Comparison of ENCODE assay signal across 17 cellular contexts in the genomic region with DNA sequence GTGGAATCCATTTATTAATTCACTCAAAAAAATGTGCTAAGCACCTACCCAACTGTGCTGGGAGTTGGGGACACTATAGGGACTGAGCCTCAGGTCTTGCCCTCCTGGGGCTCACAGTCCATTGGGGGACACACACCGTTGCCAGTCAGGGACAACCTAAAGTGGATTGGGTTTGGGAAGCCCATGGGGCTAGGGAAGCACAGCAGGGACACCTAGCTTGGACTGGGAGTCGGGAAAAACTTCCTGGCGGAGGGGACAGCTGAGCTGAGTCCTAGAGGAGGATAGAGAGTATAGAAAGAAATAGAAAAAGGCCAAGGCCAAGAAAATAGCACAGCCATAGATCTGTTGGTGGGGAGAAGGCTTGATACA. TPM values are rescaled to one million over a fixed set of nuclear protein-coding genes. Genes with fewer than 3 reads are reported as not detected.
DNase-seq lines count a peak whose midpoint lies in the region; ATAC-seq and TF ChIP-seq lines count a peak whose summit lies in the region.
"Had no signal": no experiment of that assay in that cellular context is flagged by ENCODE, and none has a peak within 500 bp of the region (broad histone marks: within the 10 kb centered on the region; RNA-seq: fewer than 3 reads in every experiment).

No MANE protein-coding gene starts in this region.

- no peaks in the 10 kb centered on the region for H4K20me1 ChIP-seq in fibroblast of lung (ENCODE audit: control insufficient read depth, extremely low read depth, insufficient read depth, low read length)

- peaks cover 39% of the 10 kb centered on the region for H3K79me2 ChIP-seq in fibroblast of lung (ENCODE audit: control insufficient read depth, insufficient read depth, low read length)
- H3K79me2 ChIP-seq in trophoblast cell (ENCODE audit: control insufficient read depth, insufficient read depth, low read length, poor library complexity): no peaks in the 10 kb centered on the region

- no peak overlapping the region for H4K8ac ChIP-seq in trophoblast cell (ENCODE audit: low read depth, low read length)

- TF ChIP-seq CTCF in fibroblast of lung (conservative IDR thresholded peaks at IDR 0.05 in 1 of 2, IDR thresholded peaks at IDR 0.05 in 1 of 2; ENCODE audit: low read depth in 1 of 2, low read length in 2 of 2): no peak
- TF ChIP-seq CTCF in CD8-positive, alpha-beta T cell (IDR thresholded peaks at IDR 0.05): no peak
- TF ChIP-seq CTCF in lower leg skin (IDR thresholded peaks at IDR 0.05): no peak

- no CpG with 5 or more reads among the region's 3 CpGs for WGBS in trophoblast cell (ENCODE audit: extremely low coverage, insufficient coverage, insufficient read length)
- WGBS in lower leg skin, 2 donors: 60 to 68% methylated on average over 3 of the region's 3 CpGs

- peaks cover 10% of the 10 kb centered on the region for H3K4me1 ChIP-seq in fibroblast of lung (ENCODE audit: control insufficient read depth, extremely low read depth, insufficient read depth, low read length)
- peaks cover 0 to 1% of the 10 kb centered on the region in 2 experiments for H3K4me1 ChIP-seq in trophoblast cell (ENCODE audit: control insufficient read depth in 1 of 2, insufficient read depth in 2 of 2, low read length in 2 of 2)
- peaks cover 10% of the 10 kb centered on the region for H3K4me1 ChIP-seq in CD8-positive, alpha-beta T cell (ENCODE audit: insufficient read depth, low read length)

- H3K4me3 Mint-ChIP-seq in activated naive CD4-positive, alpha-beta T cell treated with anti-CD3 and anti-CD28 coated beads, Interleukin-2, amount 50 U/mL, for 24 hours: peak overlapping the region; percentile 59
- H3K4me3 Mint-ChIP-seq in T-cell: peak overlapping the region in 1 of 3 donors; percentile 80
- H3K4me3 Mint-ChIP-seq in CD8-positive, alpha-beta T cell: no peak overlapping the region
- no peak overlapping the region for H3K4me3 Mint-ChIP-seq in stimulated activated naive B cell treated with anti-CD40 and anti-IgM and Interleukin-4, amounts not matched to agents 10 μg/mL and 1 μg/mL and 100 μg/mL, for 72 hours

- H3K14ac ChIP-seq in trophoblast cell (ENCODE audit: low read length): no peak overlapping the region

- intact Hi-C loops in CD8-positive, alpha-beta T cell (cut with DNase I, micrococcal nuclease): no loop called here
- intact Hi-C loops in lower leg skin (cut with DNase I; ENCODE audit: low total_unique reads): no loop called here

- H3K4me2 ChIP-seq in fibroblast of lung (ENCODE audit: extremely low read depth, insufficient read depth, low read length) (peak overlapping the region; percentile 23), trophoblast cell (ENCODE audit: low read length) (no peak overlapping the region)

- no peak overlapping the region for H3K4me3 ChIP-seq in fibroblast of lung (replicated peaks in 1 of 4; ENCODE audit: control extremely low read depth in 1 of 4, insufficient read depth in 1 of 4, low read depth in 3 of 4, low read length in 4 of 4)
- no peak overlapping the region for H3K4me3 ChIP-seq in trophoblast cell (ENCODE audit: low read depth, low read length)
- H3K4me3 ChIP-seq in CD8-positive, alpha-beta T cell (ENCODE audit: low read depth, low read length): no peak overlapping the region
- H3K4me3 ChIP-seq in lower leg skin (ENCODE audit: low read depth, poor library complexity, severe bottlenecking): no peak overlapping the region
- H3K4me3 ChIP-seq: gastroesophageal sphincter, left lung had no signal

- no peak overlapping the region for H3K4ac ChIP-seq in trophoblast cell (ENCODE audit: low read depth, low read length)

- H2AK5ac ChIP-seq in trophoblast cell (ENCODE audit: low read length): no peak overlapping the region

- H3K36me3 Mint-ChIP-seq in activated naive CD4-positive, alpha-beta T cell treated with anti-CD3 and anti-CD28 coated beads, Interleukin-2, amount 50 U/mL, for 24 hours: peaks cover 15% of the 10 kb centered on the region
- peaks cover 0 to 9% of the 10 kb centered on the region in 2 donors for H3K36me3 Mint-ChIP-seq in activated naive CD4-positive, alpha-beta T cell treated with anti-CD3 and anti-CD28 coated beads, Interleukin-2, amount 50 U/mL, for 72 hours
- H3K36me3 Mint-ChIP-seq in T-cell: peaks cover 27% of the 10 kb centered on the region
- peaks cover 6% of the 10 kb centered on the region for H3K36me3 Mint-ChIP-seq in CD8-positive, alpha-beta T cell
- H3K36me3 Mint-ChIP-seq in stimulated activated naive B cell treated with anti-CD40 and anti-IgM and Interleukin-4, amounts not matched to agents 10 μg/mL and 1 μg/mL and 100 μg/mL, for 72 hours: peaks cover 7 to 26% of the 10 kb centered on the region in 2 donors

- no peaks in the 10 kb centered on the region for H3K9me3 ChIP-seq in fibroblast of lung (ENCODE audit: control insufficient read depth, insufficient read depth, low read depth, low read length)
- peaks cover 2% of the 10 kb centered on the region for H3K9me3 ChIP-seq in trophoblast cell (ENCODE audit: insufficient read depth, low read depth, low read length)
- no peaks in the 10 kb centered on the region for H3K9me3 ChIP-seq in CD8-positive, alpha-beta T cell (ENCODE audit: low read length)
- H3K9me3 ChIP-seq: gastroesophageal sphincter, left lung had no signal

- H2AFZ ChIP-seq in fibroblast of lung (ENCODE audit: low read length) (no peak overlapping the region), trophoblast cell (ENCODE audit: insufficient read depth, low read length, poor library complexity) (no peak overlapping the region)

- CTCF ChIA-PET in T-cell (lab: Charles Lee): interaction anchor here in 1 of 2 donors (0.5 to 3.2 kb wide), 2 partner anchors 21 to 36 kb away, joined by 5 to 135 read pairs; no protein-coding TSS in a partner anchor
- CTCF ChIA-PET in CD8-positive, alpha-beta T cell (lab: Charles Lee): interaction anchor here (1.2 to 8.4 kb wide), 5 partner anchors 8 to 45 kb away, joined by 9 to 317 read pairs (median 28); partner anchors contain the start of gene FOSB

- no peak overlapping the region for H3K23ac ChIP-seq in trophoblast cell (ENCODE audit: low read length)

- no peak overlapping the region for H2BK12ac ChIP-seq in trophoblast cell (ENCODE audit: low read length)

- no peak for TF ChIP-seq POLR2A in lower leg skin (IDR thresholded peaks at IDR 0.05)

- POLR2A ChIA-PET in T-cell (lab: Charles Lee): interaction anchor here (0.5 to 3.0 kb wide), 5 partner anchors 8 to 42 kb away, joined by 3 to 48 read pairs (median 5); partner anchors contain the start of gene FOSB (in 1 of the 2)
- POLR2A ChIA-PET in CD8-positive, alpha-beta T cell (lab: Charles Lee): interaction anchor here (1.3 to 3.2 kb wide), 2 partner anchors 8 to 37 kb away, joined by 3 to 51 read pairs; partner anchors contain the start of gene FOSB

- no peak overlapping the region for H4K12ac ChIP-seq in trophoblast cell (ENCODE audit: low read depth, low read length)

- no peak overlapping the region for H2BK5ac ChIP-seq in trophoblast cell (ENCODE audit: low read depth, low read length, poor library complexity)

- H3K9me3 Mint-ChIP-seq in activated naive CD4-positive, alpha-beta T cell treated with anti-CD3 and anti-CD28 coated beads, Interleukin-2, amount 50 U/mL, for 24 hours: no peaks in the 10 kb centered on the region
- no peaks in the 10 kb centered on the region for H3K9me3 Mint-ChIP-seq in activated naive CD4-positive, alpha-beta T cell treated with anti-CD3 and anti-CD28 coated beads, Interleukin-2, amount 50 U/mL, for 72 hours
- H3K9me3 Mint-ChIP-seq in T-cell: no peaks in the 10 kb centered on the region
- H3K9me3 Mint-ChIP-seq in CD8-positive, alpha-beta T cell: no peaks in the 10 kb centered on the region
- no peaks in the 10 kb centered on the region for H3K9me3 Mint-ChIP-seq in stimulated activated naive B cell treated with anti-CD40 and anti-IgM and Interleukin-4, amounts not matched to agents 10 μg/mL and 1 μg/mL and 100 μg/mL, for 72 hours

- DNase-seq in activated naive CD4-positive, alpha-beta T cell treated with anti-CD3 and anti-CD28 coated beads, Interleukin-2, amount 50 U/mL, for 72 hours (ENCODE audit: low spot score in 2 of 2): no peak
- DNase-seq in T-cell: peak in 2 of 34 experiments; percentile 23 to 35
- DNase-seq in fibroblast of lung (ENCODE audit: low read depth in 2 of 2): no peak
- peak; percentile 67 to 93 for DNase-seq in trophoblast cell
- no peak for DNase-seq in CD8-positive, alpha-beta T cell
- no peak for DNase-seq in stimulated activated naive B cell treated with anti-CD40 and anti-IgM and Interleukin-4, amounts not matched to agents 10 μg/mL and 1 μg/mL and 100 μg/mL, for 72 hours
- DNase-seq in lower leg skin (ENCODE audit: low spot score in 2 of 2): no peak
- DNase-seq: KBM-7; left lung; NCI-H1105 treated with DMSO at 0.1 percent for 48 hours; NCI-H2227 treated with DMSO at 0.1 percent for 48 hours; NK-92 treated with Interleukin-12 subunit alpha and Interleukin-12 subunit beta, amount 100 ng/mL, for 24 hours; retina; stimulated activated CD4-positive, alpha-beta T cell treated with anti-CD3 and anti-CD28 coated beads, Interleukin-15, amount 100 ng/mL, for 24 hours had no signal

- H3K36me3 ChIP-seq in fibroblast of lung (ENCODE audit: control insufficient read depth, insufficient read depth, low read length) (no peaks in the 10 kb centered on the region), trophoblast cell (ENCODE audit: control insufficient read depth in 1 of 2, insufficient read depth in 2 of 2, low read length in 2 of 2) (peaks cover 9 to 12% of the 10 kb centered on the region in 2 experiments)
- no peaks in the 10 kb centered on the region for H3K36me3 ChIP-seq in CD8-positive, alpha-beta T cell (ENCODE audit: insufficient read depth, low read length)
- H3K36me3 ChIP-seq: gastroesophageal sphincter had no signal

- H3K27me3 Mint-ChIP-seq in activated naive CD4-positive, alpha-beta T cell treated with anti-CD3 and anti-CD28 coated beads, Interleukin-2, amount 50 U/mL, for 24 hours: peaks cover 6% of the 10 kb centered on the region
- H3K27me3 Mint-ChIP-seq in T-cell: peaks cover 13 to 16% of the 10 kb centered on the region in 2 donors
- H3K27me3 Mint-ChIP-seq in CD8-positive, alpha-beta T cell (ENCODE audit: low read depth): peaks cover 15% of the 10 kb centered on the region
- peaks cover 18 to 38% of the 10 kb centered on the region in 2 donors for H3K27me3 Mint-ChIP-seq in stimulated activated naive B cell treated with anti-CD40 and anti-IgM and Interleukin-4, amounts not matched to agents 10 μg/mL and 1 μg/mL and 100 μg/mL, for 72 hours

- no peak overlapping the region for H3K18ac ChIP-seq in trophoblast cell (ENCODE audit: low read length)

- H3K27me3 ChIP-seq in fibroblast of lung (ENCODE audit: control insufficient read depth, insufficient read depth, low read length) (no peaks in the 10 kb centered on the region), trophoblast cell (ENCODE audit: insufficient read depth, low read length) (no peaks in the 10 kb centered on the region)
- H3K27me3 ChIP-seq in CD8-positive, alpha-beta T cell (ENCODE audit: insufficient read depth, low read length): no peaks in the 10 kb centered on the region
- H3K27me3 ChIP-seq: gastroesophageal sphincter had no signal

- peaks cover 4% of the 10 kb centered on the region for H3K79me1 ChIP-seq in trophoblast cell (ENCODE audit: low read length)

- H3K4me1 Mint-ChIP-seq in activated naive CD4-positive, alpha-beta T cell treated with anti-CD3 and anti-CD28 coated beads, Interleukin-2, amount 50 U/mL, for 24 hours: peaks cover 44% of the 10 kb centered on the region
- peaks cover 36 to 63% (median 48%) of the 10 kb centered on the region in 3 donors for H3K4me1 Mint-ChIP-seq in T-cell
- peaks cover 29% of the 10 kb centered on the region for H3K4me1 Mint-ChIP-seq in CD8-positive, alpha-beta T cell (ENCODE audit: low read depth)
- H3K4me1 Mint-ChIP-seq in stimulated activated naive B cell treated with anti-CD40 and anti-IgM and Interleukin-4, amounts not matched to agents 10 μg/mL and 1 μg/mL and 100 μg/mL, for 72 hours: peaks cover 40 to 48% of the 10 kb centered on the region in 2 donors

- H3K27ac ChIP-seq in fibroblast of lung (ENCODE audit: insufficient read depth, low read length) (no peak overlapping the region), trophoblast cell (ENCODE audit: low read depth, low read length) (no peak overlapping the region)
- H3K27ac ChIP-seq in CD8-positive, alpha-beta T cell (ENCODE audit: low read depth, low read length): no peak overlapping the region
- H3K27ac ChIP-seq: HL-60, left lung had no signal

- H3K27ac Mint-ChIP-seq in activated naive CD4-positive, alpha-beta T cell treated with anti-CD3 and anti-CD28 coated beads, Interleukin-2, amount 50 U/mL, for 24 hours: no peak overlapping the region
- peak overlapping the region in 1 of 2 donors; percentile 96 for H3K27ac Mint-ChIP-seq in activated naive CD4-positive, alpha-beta T cell treated with anti-CD3 and anti-CD28 coated beads, Interleukin-2, amount 50 U/mL, for 72 hours
- H3K27ac Mint-ChIP-seq in T-cell: peak overlapping the region; percentile 53 to 78
- no peak overlapping the region for H3K27ac Mint-ChIP-seq in CD8-positive, alpha-beta T cell
- H3K27ac Mint-ChIP-seq in stimulated activated naive B cell treated with anti-CD40 and anti-IgM and Interleukin-4, amounts not matched to agents 10 μg/mL and 1 μg/mL and 100 μg/mL, for 72 hours: no peak overlapping the region

- no peak for ATAC-seq in activated naive CD4-positive, alpha-beta T cell treated with anti-CD3 and anti-CD28 coated beads, Interleukin-2, amount 50 U/mL, for 72 hours
- ATAC-seq in T-cell (replicated peaks in 1 of 4): no peak
- ATAC-seq in CD8-positive, alpha-beta T cell: no peak
- ATAC-seq in stimulated activated naive B cell treated with anti-CD40 and anti-IgM and Interleukin-4, amounts not matched to agents 10 μg/mL and 1 μg/mL and 100 μg/mL, for 72 hours (replicated peaks): no peak
- ATAC-seq: gastroesophageal sphincter, left lung had no signal

- no peak overlapping the region for H4K91ac ChIP-seq in trophoblast cell (ENCODE audit: low read depth, low read length)

- no peak overlapping the region for H2BK120ac ChIP-seq in trophoblast cell (ENCODE audit: insufficient read depth, low read length, poor library complexity)

- no peak overlapping the region for H3K9ac ChIP-seq in fibroblast of lung (ENCODE audit: insufficient read depth, low read length)
- no peak overlapping the region for H3K9ac ChIP-seq in trophoblast cell (ENCODE audit: low read length)

RNA-seq across cellular contexts. Expression of gene FOSB, which starts 8.5 kb away (rescaled TPM):
- total RNA-seq in activated naive CD4-positive, alpha-beta T cell treated with anti-CD3 and anti-CD28 coated beads, Interleukin-2, amount 50 U/mL, for 72 hours: 10 to 100 TPM; 19.9 to 37.6 TPM
- 1,000 to 10,000 TPM in 1 of 5 donors, 100 to 1,000 TPM in 1, 10 to 100 TPM in 1, 1 to 10 TPM in 2; 6.7 to 1,173 (median 10.4) TPM for total RNA-seq in T-cell
- total RNA-seq in fibroblast of lung: 9.5 and 24.9 TPM in 2 replicates
- polyA plus RNA-seq in fibroblast of lung: 2.8 and 48.6 TPM in 2 replicates
- polyA plus RNA-seq in fibroblast of lung (2012): 4.6 and 43.1 TPM in 2 replicates
- polyA minus RNA-seq in fibroblast of lung (ENCODE audit: low replicate concordance): 20.3 and 218 TPM in 2 replicates
- polyA plus RNA-seq in trophoblast cell (2013): 37.2 and 40.1 TPM in 2 replicates
- total RNA-seq in CD8-positive, alpha-beta T cell: 100 to 1,000 TPM; 625 to 631 TPM
- total RNA-seq in lower leg skin: 10 to 100 TPM in 2 of 4 donors, 1 to 10 TPM in 2; 5.9 to 18.2 (median 11.2) TPM

RNA-seq across cellular contexts. Expression of gene RTN2, which starts 20.5 kb away (rescaled TPM):
- total RNA-seq in activated naive CD4-positive, alpha-beta T cell treated with anti-CD3 and anti-CD28 coated beads, Interleukin-2, amount 50 U/mL, for 72 hours: 1 to 10 TPM; 3.2 to 5.1 TPM
- total RNA-seq in T-cell: 1 to 10 TPM; 1.7 to 2.5 (median 2.2) TPM
- 5.1 and 7.9 TPM in 2 replicates for total RNA-seq in fibroblast of lung
- polyA plus RNA-seq in fibroblast of lung: 8.9 and 11.7 TPM in 2 replicates
- 19.8 and 23.8 TPM in 2 replicates for polyA plus RNA-seq in fibroblast of lung (2012)
- 15.0 and 45.2 TPM in 2 replicates for polyA minus RNA-seq in fibroblast of lung (ENCODE audit: low replicate concordance)
- 68.7 and 72.2 TPM in 2 replicates for polyA plus RNA-seq in trophoblast cell (2013)
- 1 to 10 TPM in 1 of 2 experiments, under 1 TPM in 1; 0.64 to 1.3 TPM for total RNA-seq in CD8-positive, alpha-beta T cell
- 10 to 100 TPM in 1 of 4 donors, 1 to 10 TPM in 3; 6.4 to 11.6 (median 9.0) TPM for total RNA-seq in lower leg skin

RNA-seq across cellular contexts. Expression of gene PPM1N, which starts 21.9 kb away (rescaled TPM):
- 1 to 10 TPM; 1.5 to 7.4 TPM for total RNA-seq in activated naive CD4-positive, alpha-beta T cell treated with anti-CD3 and anti-CD28 coated beads, Interleukin-2, amount 50 U/mL, for 72 hours
- total RNA-seq in T-cell (10 to 100 TPM in 2 of 5 donors, 1 to 10 TPM in 3; 5.6 to 14.6 (median 10.0) TPM), fibroblast of lung (1.8 and 2.8 TPM in 2 replicates), lower leg skin (1 to 10 TPM; 2.9 to 4.7 (median 3.6) TPM)
- 2.3 and 2.6 TPM in 2 replicates for polyA plus RNA-seq in fibroblast of lung
- 3.1 and 3.2 TPM in 2 replicates for polyA plus RNA-seq in fibroblast of lung (2012)
- polyA minus RNA-seq in fibroblast of lung (ENCODE audit: low replicate concordance): not detected in 2 replicates
- 32.0 and 34.1 TPM in 2 replicates for polyA plus RNA-seq in trophoblast cell (2013)
- total RNA-seq in CD8-positive, alpha-beta T cell: 1 to 10 TPM; 5.6 to 8.0 TPM

RNA-seq across cellular contexts. Expression of gene VASP, which starts 30.9 kb away (rescaled TPM):
- total RNA-seq in activated naive CD4-positive, alpha-beta T cell treated with anti-CD3 and anti-CD28 coated beads, Interleukin-2, amount 50 U/mL, for 72 hours: 100 to 1,000 TPM in 1 of 2 donors, 10 to 100 TPM in 1; 76.8 to 156 TPM
- 100 to 1,000 TPM in 3 of 5 donors, 10 to 100 TPM in 2; 77.4 to 113 (median 101) TPM for total RNA-seq in T-cell
- total RNA-seq in fibroblast of lung: 33.1 and 40.3 TPM in 2 replicates
- polyA plus RNA-seq in fibroblast of lung: 62.3 and 67.9 TPM in 2 replicates
- 74.5 and 87.1 TPM in 2 replicates for polyA plus RNA-seq in fibroblast of lung (2012)
- polyA minus RNA-seq in fibroblast of lung (ENCODE audit: low replicate concordance): 70.0 and 82.2 TPM in 2 replicates
- 229 and 249 TPM in 2 replicates for polyA plus RNA-seq in trophoblast cell (2013)
- 10 to 100 TPM; 45.6 to 51.6 TPM for total RNA-seq in CD8-positive, alpha-beta T cell
- total RNA-seq in lower leg skin: 10 to 100 TPM; 52.7 to 68.9 (median 56.5) TPM

RNA-seq across cellular contexts. Expression of gene ERCC1, which starts 52.6 kb away (rescaled TPM):
- total RNA-seq in activated naive CD4-positive, alpha-beta T cell treated with anti-CD3 and anti-CD28 coated beads, Interleukin-2, amount 50 U/mL, for 72 hours: 10 to 100 TPM in 1 of 2 donors, 1 to 10 TPM in 1; 9.7 to 60.7 TPM
- 10 to 100 TPM; 41.7 to 55.4 (median 51.6) TPM for total RNA-seq in T-cell
- 81.1 and 81.4 TPM in 2 replicates for total RNA-seq in fibroblast of lung
- 49.3 and 69.6 TPM in 2 replicates for polyA plus RNA-seq in fibroblast of lung
- polyA plus RNA-seq in fibroblast of lung (2012): 104 and 125 TPM in 2 replicates
- 181 and 256 TPM in 2 replicates for polyA minus RNA-seq in fibroblast of lung (ENCODE audit: low replicate concordance)
- polyA plus RNA-seq in trophoblast cell (2013): 56.9 and 58.5 TPM in 2 replicates
- 10 to 100 TPM; 28.7 to 31.5 TPM for total RNA-seq in CD8-positive, alpha-beta T cell
- total RNA-seq in lower leg skin: 100 to 1,000 TPM in 1 of 4 donors, 10 to 100 TPM in 3; 57.7 to 111 (median 76.5) TPM

Comparison
In these comparisons a context has a peak if more than half of its experiments do, and no peak if none do; other contexts are left out.
1. H3K27ac Mint-ChIP-seq: peak in T-cell (2 of 2); none in activated naive CD4-positive, alpha-beta T cell treated with anti-CD3 and anti-CD28 coated beads, Interleukin-2, amount 50 U/mL, for 24 hours (single experiment), CD8-positive, alpha-beta T cell (single experiment) and stimulated activated naive B cell treated with anti-CD40 and anti-IgM and Interleukin-4, amounts not matched to agents 10 μg/mL and 1 μg/mL and 100 μg/mL, for 72 hours (single experiment).
2. DNase-seq: peak in trophoblast cell (2 of 2); none in activated naive CD4-positive, alpha-beta T cell treated with anti-CD3 and anti-CD28 coated beads, Interleukin-2, amount 50 U/mL, for 72 hours (0 of 2), fibroblast of lung (0 of 2), CD8-positive, alpha-beta T cell (0 of 7), stimulated activated naive B cell treated with anti-CD40 and anti-IgM and Interleukin-4, amounts not matched to agents 10 μg/mL and 1 μg/mL and 100 μg/mL, for 72 hours (single experiment) and lower leg skin (0 of 2).